9 cellular contexts compared by ENCODE assay signal in the genomic region with DNA sequence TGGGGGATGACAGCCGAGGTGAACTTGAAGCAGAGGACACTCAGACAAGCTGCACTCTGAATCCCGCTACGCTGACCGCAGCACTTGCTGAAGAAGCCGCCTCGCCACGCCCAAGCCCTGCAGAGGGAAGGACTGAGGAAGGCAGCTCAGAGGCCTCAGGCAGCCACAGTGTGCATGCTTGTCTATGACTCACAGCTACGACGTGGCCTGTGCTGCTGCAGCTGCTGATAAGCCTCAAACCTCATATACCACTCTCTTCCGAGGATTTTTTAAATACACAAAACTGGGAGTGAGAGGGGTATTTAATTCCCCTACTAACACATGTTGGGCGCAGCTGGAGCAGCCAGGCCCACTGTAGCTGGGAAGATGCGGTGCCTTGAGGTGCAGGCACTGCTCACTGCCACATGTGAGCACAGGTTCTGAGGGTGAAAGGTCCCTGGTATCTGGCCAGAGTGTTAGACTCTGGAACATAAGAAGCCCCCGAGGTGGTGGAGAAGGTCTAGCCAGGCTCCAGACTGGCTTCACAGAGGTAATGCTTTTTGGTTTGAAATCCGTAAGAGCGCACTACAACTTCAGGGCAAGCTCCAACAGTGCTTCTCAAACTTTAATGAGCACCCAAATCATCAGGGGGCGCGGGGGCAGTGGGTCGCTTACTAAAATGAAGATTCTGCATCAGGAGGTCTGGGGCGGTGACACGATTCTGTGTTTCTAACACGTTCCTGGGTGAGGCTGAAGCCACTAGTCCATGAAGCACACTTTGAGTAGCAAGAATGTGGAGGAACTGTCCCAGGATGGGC.
DNase-seq lines count a peak whose midpoint lies in the region; ATAC-seq and TF ChIP-seq lines count a peak whose summit lies in the region.
"Had no signal": no experiment of that assay in that cellular context is flagged by ENCODE, and none has a peak within 500 bp of the region (broad histone marks: within the 10 kb centered on the region; RNA-seq: fewer than 3 reads in every experiment).

No MANE protein-coding gene starts in this region.

- peak overlapping the region; percentile 94; the same call in 1 of the 2 replicates for H3K4me2 ChIP-seq in MM.1S (ENCODE audit: low read depth, low read length)

- DNase-seq in Calu3 (peak; percentile 71), MM.1S (peak; percentile 95), epithelial cell of prostate (ENCODE audit: low read depth, low spot score) (peak; percentile 81), non-pigmented ciliary epithelial cell (ENCODE audit: low read depth) (peak; percentile 95), upper lobe of right lung (peak; percentile 81), NAMALWA (ENCODE audit: low spot score) (no peak), COLO668 (lab: John Stamatoyannopoulos, UW; ENCODE audit: unreplicated experiment) (no peak)
- peak; percentile 86 for DNase-seq in activated CD8-positive, alpha-beta memory T cell treated with anti-CD3 and anti-CD28 coated beads for 24 hours

- H3K36me3 ChIP-seq in MM.1S (replicated peaks; ENCODE audit: insufficient read depth, low read length) (no peaks in the 10 kb centered on the region), upper lobe of right lung (no peaks in the 10 kb centered on the region)

- peaks cover 17% of the 10 kb centered on the region for H3K4me1 Mint-ChIP-seq in Calu3 (ENCODE audit: low read depth, unreplicated experiment)

- intact Hi-C loops in Calu3 (cut with micrococcal nuclease; ENCODE audit: unreplicated experiment) (loop anchor here (1.0 to 2.0 kb wide), 2 partner anchors 17 to 32 kb away; no protein-coding TSS in a partner anchor), upper lobe of right lung (cut with DNase I) (no loop called here)

- no peaks in the 10 kb centered on the region for H3K27me3 Mint-ChIP-seq in Calu3 (ENCODE audit: unreplicated experiment)

- H3K9me2 ChIP-seq in MM.1S (replicated peaks; ENCODE audit: insufficient read depth, low read length): no peaks in the 10 kb centered on the region

- H3F3A ChIP-seq in MM.1S (ENCODE audit: insufficient read depth, low read length): peaks cover 33% of the 10 kb centered on the region

- ATAC-seq in upper lobe of right lung: peak; percentile 82

- H3K27me3 ChIP-seq in MM.1S (replicated peaks; ENCODE audit: insufficient read depth, low read length): no peaks in the 10 kb centered on the region
- no peaks in the 10 kb centered on the region for H3K27me3 ChIP-seq in upper lobe of right lung

- H4K20me1 ChIP-seq in MM.1S (ENCODE audit: insufficient read depth, low read length): no peaks in the 10 kb centered on the region

- TF ChIP-seq CTCF in Calu3 (IDR thresholded peaks at IDR 0.05; ENCODE audit: unreplicated experiment) (no peak), MM.1S (IDR thresholded peaks at IDR 0.05; ENCODE audit: low read length) (no peak), upper lobe of right lung (IDR thresholded peaks at IDR 0.05) (no peak)

- peaks cover 4% of the 10 kb centered on the region for H3K36me3 Mint-ChIP-seq in Calu3 (ENCODE audit: insufficient read depth, unreplicated experiment)

- H3K4me3 Mint-ChIP-seq in Calu3 (ENCODE audit: low read depth, unreplicated experiment): no peak overlapping the region

- H3K4me1 ChIP-seq in MM.1S (ENCODE audit: low read length): peaks cover 48% of the 10 kb centered on the region
- H3K4me1 ChIP-seq in upper lobe of right lung: peaks cover 25% of the 10 kb centered on the region

- H2AFZ ChIP-seq in MM.1S (ENCODE audit: low read length): peak overlapping the region; percentile 11; the same call in 1 of the 2 replicates

- H3K27ac ChIP-seq in MM.1S (ENCODE audit: low read length): peak overlapping the region; percentile 98
- H3K27ac ChIP-seq in epithelial cell of prostate: no peak overlapping the region
- peak overlapping the region; percentile 7 for H3K27ac ChIP-seq in upper lobe of right lung

- H3K27ac Mint-ChIP-seq in Calu3 (ENCODE audit: unreplicated experiment): no peak overlapping the region

- peak overlapping the region; percentile 81 for H3K9ac ChIP-seq in MM.1S (ENCODE audit: low read length)

- no peak overlapping the region for H3K4me3 ChIP-seq in MM.1S (ENCODE audit: low read length)
- H3K4me3 ChIP-seq in upper lobe of right lung: no peak overlapping the region
- H3K4me3 ChIP-seq: skin epidermis had no signal

- H3K9me3 ChIP-seq in MM.1S (replicated peaks; ENCODE audit: insufficient read depth, low read length) (no peaks in the 10 kb centered on the region), upper lobe of right lung (no peaks in the 10 kb centered on the region)

- no peaks in the 10 kb centered on the region for H3K9me3 Mint-ChIP-seq in Calu3 (ENCODE audit: low read depth, unreplicated experiment)

- BruUV-seq in Calu3 (replicated peaks; lab: Mats Ljungman, UMichigan): no TSS peak

- H3K79me2 ChIP-seq in MM.1S (ENCODE audit: low read length): peaks cover 25% of the 10 kb centered on the region

- CTCF ChIA-PET in Calu3 (lab: Charles Lee): interaction anchor here (0.6 to 1.5 kb wide), 4 partner anchors 13 to 75 kb away, joined by 3 to 4 read pairs (median 4); no protein-coding TSS in a partner anchor

Comparison
In these comparisons a context has a peak if more than half of its experiments do, and no peak if none do; other contexts are left out.
1. DNase-seq: peak in Calu3 (single experiment), MM.1S (single experiment), activated CD8-positive, alpha-beta memory T cell treated with anti-CD3 and anti-CD28 coated beads for 24 hours (single experiment), epithelial cell of prostate (single experiment), non-pigmented ciliary epithelial cell (single experiment) and upper lobe of right lung (single experiment); none in NAMALWA (single experiment) and COLO668 (single experiment).